8 cellular contexts compared by ENCODE assay signal in genomic region chr12:123390415-123391093, GRCh38. TPM values are rescaled to one million over a fixed set of nuclear protein-coding genes. Genes with fewer than 3 reads are reported as not detected.
A peak's percentile ranks its signal among the peaks of the same experiment; 100 is the strongest.
DNase-seq lines count a peak whose midpoint lies in the region; ATAC-seq and TF ChIP-seq lines count a peak whose summit lies in the region.

No MANE protein-coding gene starts in this region.

- H3K36me3 Mint-ChIP-seq in activated T-helper 1 cell treated with anti-CD3 and anti-CD28 coated beads, Interleukin-12 subunit alpha, Interleukin-12 subunit beta, Interleukin-2, Interleukin-4 antibody, amounts not matched to agents 30 ng/mL and 10 ng/mL and 1 ng/mL, durations not matched to agents 14 hours and 24 hours and 36 hours (ENCODE audit: low read depth) = peaks cover 34% of the 10 kb centered on the region
- H3K36me3 Mint-ChIP-seq in glutamatergic neuron (ENCODE audit: unreplicated experiment) = no peaks in the 10 kb centered on the region

- H3K9me3 Mint-ChIP-seq in activated T-helper 1 cell treated with anti-CD3 and anti-CD28 coated beads, Interleukin-12 subunit alpha, Interleukin-12 subunit beta, Interleukin-2, Interleukin-4 antibody, amounts not matched to agents 30 ng/mL and 10 ng/mL and 1 ng/mL, durations not matched to agents 14 hours and 24 hours and 36 hours = no peaks in the 10 kb centered on the region
- H3K9me3 Mint-ChIP-seq in glutamatergic neuron (ENCODE audit: unreplicated experiment) = peaks cover 8% of the 10 kb centered on the region

- H3K9ac ChIP-seq in skeletal muscle satellite cell (ENCODE audit: low read depth, low read length) = peak overlapping the region; percentile 87

- intact Hi-C loops in activated T-helper 1 cell treated with anti-CD3 and anti-CD28 coated beads, Interleukin-12 subunit alpha, Interleukin-12 subunit beta, Interleukin-2, Interleukin-4 antibody, amounts not matched to agents 30 ng/mL and 10 ng/mL and 1 ng/mL, durations not matched to agents 14 hours and 24 hours and 36 hours (cut with micrococcal nuclease) = no loop called here

- ATAC-seq in GM21717 (IDR thresholded peaks at IDR 0.05; ENCODE audit: unreplicated experiment) (no peak), HG03045 (IDR thresholded peaks at IDR 0.05; ENCODE audit: unreplicated experiment) (no peak), omental fat pad (ENCODE audit: low FRiP score) (no peak)

- no peaks in the 10 kb centered on the region for H3K27me3 Mint-ChIP-seq in activated T-helper 1 cell treated with anti-CD3 and anti-CD28 coated beads, Interleukin-12 subunit alpha, Interleukin-12 subunit beta, Interleukin-2, Interleukin-4 antibody, amounts not matched to agents 30 ng/mL and 10 ng/mL and 1 ng/mL, durations not matched to agents 14 hours and 24 hours and 36 hours (ENCODE audit: insufficient read depth)
- H3K27me3 Mint-ChIP-seq in glutamatergic neuron (ENCODE audit: unreplicated experiment) = peaks cover 21% of the 10 kb centered on the region

- H3K4me2 ChIP-seq in skeletal muscle satellite cell (ENCODE audit: low read length) = peak overlapping the region; percentile 99

- peak overlapping the region; percentile 89 for H3K4me3 Mint-ChIP-seq in activated T-helper 1 cell treated with anti-CD3 and anti-CD28 coated beads, Interleukin-12 subunit alpha, Interleukin-12 subunit beta, Interleukin-2, Interleukin-4 antibody, amounts not matched to agents 30 ng/mL and 10 ng/mL and 1 ng/mL, durations not matched to agents 14 hours and 24 hours and 36 hours
- peak overlapping the region; percentile 95 for H3K4me3 Mint-ChIP-seq in glutamatergic neuron (ENCODE audit: unreplicated experiment)

- peak overlapping the region; percentile 71 for H3K27ac Mint-ChIP-seq in activated T-helper 1 cell treated with anti-CD3 and anti-CD28 coated beads, Interleukin-12 subunit alpha, Interleukin-12 subunit beta, Interleukin-2, Interleukin-4 antibody, amounts not matched to agents 30 ng/mL and 10 ng/mL and 1 ng/mL, durations not matched to agents 14 hours and 24 hours and 36 hours
- peak overlapping the region; percentile 9 for H3K27ac Mint-ChIP-seq in glutamatergic neuron (ENCODE audit: unreplicated experiment)

- no peaks in the 10 kb centered on the region for H3K9me3 ChIP-seq in skeletal muscle satellite cell (replicated peaks; ENCODE audit: low read length)

- peaks cover 46% of the 10 kb centered on the region for H3K36me3 ChIP-seq in skeletal muscle satellite cell (ENCODE audit: insufficient read depth, low read length)

- H3K27me3 ChIP-seq in skeletal muscle satellite cell (ENCODE audit: control insufficient read depth, insufficient read depth, low read length) = no peaks in the 10 kb centered on the region

- peak overlapping the region; percentile 86 for H3K4me3 ChIP-seq in GM12865 (ENCODE audit: low read depth, low read length)
- peak overlapping the region; percentile 91 for H3K4me3 ChIP-seq in skeletal muscle satellite cell (ENCODE audit: low read length)

- H3K4me1 ChIP-seq in skeletal muscle satellite cell (ENCODE audit: control insufficient read depth, insufficient read depth, low read length) = peaks cover 38% of the 10 kb centered on the region

- TF ChIP-seq CTCF in GM12865 (IDR thresholded peaks at IDR 0.05; ENCODE audit: insufficient read depth, low read depth, low read length, missing control alignments) = no peak
- TF ChIP-seq CTCF in glutamatergic neuron (IDR thresholded peaks at IDR 0.05; ENCODE audit: partially characterized antibody, unreplicated experiment) = no peak
- no peak for TF ChIP-seq CTCF in omental fat pad (IDR thresholded peaks at IDR 0.05)

- peaks cover 37% of the 10 kb centered on the region for H3K4me1 Mint-ChIP-seq in activated T-helper 1 cell treated with anti-CD3 and anti-CD28 coated beads, Interleukin-12 subunit alpha, Interleukin-12 subunit beta, Interleukin-2, Interleukin-4 antibody, amounts not matched to agents 30 ng/mL and 10 ng/mL and 1 ng/mL, durations not matched to agents 14 hours and 24 hours and 36 hours (ENCODE audit: low read depth)
- peaks cover 10% of the 10 kb centered on the region for H3K4me1 Mint-ChIP-seq in glutamatergic neuron (ENCODE audit: low read depth, unreplicated experiment)

- DNase-seq in GM12865 (ENCODE audit: low read depth) = no peak
- no peak for DNase-seq in activated T-helper 1 cell treated with anti-CD3 and anti-CD28 coated beads, Interleukin-12 subunit alpha, Interleukin-12 subunit beta, Interleukin-2, Interleukin-4 antibody, amounts not matched to agents 30 ng/mL and 10 ng/mL and 1 ng/mL, durations not matched to agents 14 hours and 24 hours and 36 hours (ENCODE audit: low spot score)
- no peak for DNase-seq in glutamatergic neuron
- no peak for DNase-seq in stimulated activated CD4-positive, alpha-beta T cell treated with anti-CD3 and anti-CD28 coated beads, Interleukin-12 subunit alpha, Interleukin-12 subunit beta, amount 100 ng/mL, for 4 hours
- no peak for DNase-seq in omental fat pad (ENCODE audit: low spot score)

RNA-seq across cellular contexts. Expression of gene KMT5A, which starts 6.6 kb away (rescaled TPM):
- total RNA-seq in activated T-helper 1 cell treated with anti-CD3 and anti-CD28 coated beads, Interleukin-12 subunit alpha, Interleukin-12 subunit beta, Interleukin-2, Interleukin-4 antibody, amounts not matched to agents 30 ng/mL and 10 ng/mL and 1 ng/mL, durations not matched to agents 14 hours and 24 hours and 36 hours = 69.1 and 70.1 TPM in 2 replicates
- total RNA-seq in glutamatergic neuron (ENCODE audit: unreplicated experiment) (53.6 TPM), omental fat pad (10 to 100 TPM; 25.5 to 39.9 (median 26.5) TPM)
- total RNA-seq in skeletal muscle satellite cell (2012; rRNA removed) = 38.0 and 45.4 TPM in 2 replicates

RNA-seq across cellular contexts. Expression of gene SBNO1, which starts 25.9 kb away (rescaled TPM):
- 51.6 and 52.8 TPM in 2 replicates for total RNA-seq in activated T-helper 1 cell treated with anti-CD3 and anti-CD28 coated beads, Interleukin-12 subunit alpha, Interleukin-12 subunit beta, Interleukin-2, Interleukin-4 antibody, amounts not matched to agents 30 ng/mL and 10 ng/mL and 1 ng/mL, durations not matched to agents 14 hours and 24 hours and 36 hours
- total RNA-seq in glutamatergic neuron (ENCODE audit: unreplicated experiment) (50.9 TPM), omental fat pad (10 to 100 TPM; 18.6 to 26.4 (median 20.6) TPM)
- 23.8 and 28.4 TPM in 2 replicates for total RNA-seq in skeletal muscle satellite cell (2012; rRNA removed)

RNA-seq across cellular contexts. Expression of gene RILPL2, which starts 45.9 kb away (rescaled TPM):
- total RNA-seq in activated T-helper 1 cell treated with anti-CD3 and anti-CD28 coated beads, Interleukin-12 subunit alpha, Interleukin-12 subunit beta, Interleukin-2, Interleukin-4 antibody, amounts not matched to agents 30 ng/mL and 10 ng/mL and 1 ng/mL, durations not matched to agents 14 hours and 24 hours and 36 hours = 20.1 and 20.6 TPM in 2 replicates
- total RNA-seq in glutamatergic neuron (ENCODE audit: unreplicated experiment) = 0.10 TPM
- 1.3 and 2.3 TPM in 2 replicates for total RNA-seq in skeletal muscle satellite cell (2012; rRNA removed)
- total RNA-seq in omental fat pad = 10 to 100 TPM in 2 of 4 donors, 1 to 10 TPM in 2; 8.9 to 12.7 (median 10.1) TPM
